1 cellular context compared by ENCODE assay signal in genomic region chr14:104085032-104085888, GRCh38.
TF ChIP-seq lines count a peak whose summit lies in the region.

ASPG (plus strand) TSS chr14:104085700; CDS start chr14:104085771, 71 bp downstream.

TF ChIP-seq in IMR-90, 13 proteins besides CTCF, POLR2A, EP300 and RAD21:
- no peak for TF ChIP-seq CHD1 (IDR thresholded peaks at IDR 0.05; ENCODE audit: low read depth, low read length)
- no peak for TF ChIP-seq FOS (IDR thresholded peaks at IDR 0.05; ENCODE audit: low read depth, low read length)
